10 cellular contexts compared by ENCODE assay signal in the genomic region with DNA sequence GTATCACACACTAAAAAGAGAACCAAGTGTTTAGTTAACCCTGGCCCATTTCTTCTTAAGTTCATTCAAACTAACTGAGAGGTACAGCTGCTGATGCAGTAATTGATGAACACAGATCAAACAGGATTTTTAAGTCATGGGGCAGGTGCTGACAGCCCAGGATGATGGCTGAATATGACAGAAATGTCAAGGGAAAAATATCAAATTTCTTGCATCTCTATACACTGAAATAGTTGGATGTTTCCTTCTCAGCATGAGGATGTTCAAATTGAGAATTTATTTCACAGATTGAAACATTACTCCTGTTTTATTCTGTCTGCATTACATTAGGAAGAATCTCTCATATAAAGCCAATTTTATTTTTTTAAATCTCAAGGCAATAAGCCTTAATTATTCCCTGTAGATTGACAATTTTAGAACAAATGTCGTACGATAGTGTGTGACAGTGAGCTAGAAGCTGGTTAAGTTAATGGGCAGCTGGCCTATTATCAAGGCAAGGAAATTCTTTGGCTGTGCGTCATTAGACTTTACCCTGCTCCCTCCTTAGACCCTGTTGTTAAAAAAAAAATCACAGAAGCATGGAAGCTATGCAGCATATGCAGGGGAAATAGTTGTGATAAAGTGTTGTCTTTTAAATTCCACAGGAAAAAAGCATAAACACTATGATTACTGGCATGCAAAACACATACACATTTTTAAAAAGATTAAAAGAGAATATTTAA.
A peak's percentile ranks its signal among the peaks of the same experiment; 100 is the strongest.
DNase-seq lines count a peak whose midpoint lies in the region; ATAC-seq and TF ChIP-seq lines count a peak whose summit lies in the region.
"Had no signal": no experiment of that assay in that cellular context is flagged by ENCODE, and none has a peak within 500 bp of the region (broad histone marks: within the 10 kb centered on the region; RNA-seq: fewer than 3 reads in every experiment).

No MANE protein-coding gene starts in this region.

- H3K4me1 Mint-ChIP-seq in GM23338, result peaks cover 13% of the 10 kb centered on the region; the same call in 2 of the 3 replicates
- H3K4me1 Mint-ChIP-seq: activated naive CD4-positive, alpha-beta T cell treated with anti-CD3 and anti-CD28 coated beads, Interleukin-2, amount 50 U/mL, for 24 hours had no signal

- H3K27ac Mint-ChIP-seq in GM23338, result peak overlapping the region; percentile 65; the same call in 1 of the 2 replicates
- H3K27ac Mint-ChIP-seq: activated naive CD4-positive, alpha-beta T cell treated with anti-CD3 and anti-CD28 coated beads, Interleukin-2, amount 50 U/mL, for 24 hours had no signal

- 0 out of 2 replicates have a peak overlapping the region, but pooled peaks have one; percentile 7 for H3K4me2 ChIP-seq in GM23338

- TF ChIP-seq CTCF in GM23338 (conservative IDR thresholded peaks at IDR 0.05; ENCODE audit: low read depth in 2 of 2), result no peak
- TF ChIP-seq CTCF in fibroblast of the aortic adventitia (IDR thresholded peaks at IDR 0.05; ENCODE audit: insufficient read depth, low read length), result no peak
- no peak for TF ChIP-seq CTCF in coronary artery (IDR thresholded peaks at IDR 0.05)

- H3K27me3 ChIP-seq in GM23338 (ENCODE audit: insufficient read depth), result no peaks in the 10 kb centered on the region

- no peak overlapping the region for H3K4me3 Mint-ChIP-seq in GM23338
- H3K4me3 Mint-ChIP-seq: activated naive CD4-positive, alpha-beta T cell treated with anti-CD3 and anti-CD28 coated beads, Interleukin-2, amount 50 U/mL, for 24 hours had no signal

- H3K4me3 ChIP-seq in GM23338 (no peak overlapping the region), fibroblast of the aortic adventitia (ENCODE audit: low read depth, low read length) (no peak overlapping the region), coronary artery (no peak overlapping the region)
- H3K4me3 ChIP-seq: lung had no signal

- H4K20me1 ChIP-seq in GM23338 (replicated peaks; ENCODE audit: insufficient read depth), result no peaks in the 10 kb centered on the region

- H3K4me1 ChIP-seq in GM23338 (ENCODE audit: insufficient read depth), result peaks cover 7% of the 10 kb centered on the region; the same call in 1 of the 2 replicates

- H3K79me2 ChIP-seq in GM23338 (replicated peaks; ENCODE audit: insufficient read depth), result no peaks in the 10 kb centered on the region

- no peak overlapping the region for H3K27ac ChIP-seq in GM23338 (ENCODE audit: low read depth)
- no peak overlapping the region for H3K27ac ChIP-seq in coronary artery

- no peaks in the 10 kb centered on the region for H3K36me3 ChIP-seq in GM23338 (ENCODE audit: insufficient read depth)

- no peak overlapping the region for H2AFZ ChIP-seq in GM23338

- peaks cover 4% of the 10 kb centered on the region; the same call in 1 of the 3 replicates for H3K36me3 Mint-ChIP-seq in GM23338 (ENCODE audit: low read depth)
- H3K36me3 Mint-ChIP-seq: activated naive CD4-positive, alpha-beta T cell treated with anti-CD3 and anti-CD28 coated beads, Interleukin-2, amount 50 U/mL, for 24 hours had no signal

- no peaks in the 10 kb centered on the region for H3K27me3 Mint-ChIP-seq in GM23338 (ENCODE audit: insufficient read depth, low read depth, poor library complexity)

- H3K9me2 ChIP-seq in GM23338 (ENCODE audit: insufficient read depth), result no peaks in the 10 kb centered on the region; the same call in 1 of the 2 replicates

- peaks cover 7% of the 10 kb centered on the region; the same call in 2 of the 3 replicates for H3K9me3 Mint-ChIP-seq in GM23338
- H3K9me3 Mint-ChIP-seq: activated naive CD4-positive, alpha-beta T cell treated with anti-CD3 and anti-CD28 coated beads, Interleukin-2, amount 50 U/mL, for 24 hours had no signal

- DNase-seq in GM23338 (ENCODE audit: low spot score) (peak; percentile 44), NCI-H748 (lab: John Stamatoyannopoulos, UW; ENCODE audit: unreplicated experiment) (peak; percentile 66), fibroblast of the aortic adventitia (ENCODE audit: low read depth) (peak; percentile 91), pulmonary artery endothelial cell (ENCODE audit: low read depth, low spot score) (peak; percentile 85), T-helper 9 cell (no peak), NCI-H128 (lab: John Stamatoyannopoulos, UW; ENCODE audit: unreplicated experiment) (no peak), coronary artery (ENCODE audit: low spot score) (no peak)

- peak; percentile 63 for ATAC-seq in GM23338
- no peak for ATAC-seq in HG03520 (IDR thresholded peaks at IDR 0.05; ENCODE audit: unreplicated experiment)

- H3F3A ChIP-seq in GM23338 (replicated peaks; ENCODE audit: low read depth), result no peaks in the 10 kb centered on the region

TF ChIP-seq in GM23338, 12 proteins besides CTCF, POLR2A, EP300 and RAD21:
- no peak for TF ChIP-seq EZH2phosphoT487 (IDR thresholded peaks at IDR 0.05; ENCODE audit: unreplicated experiment)
- TF ChIP-seq, protein P1, sequence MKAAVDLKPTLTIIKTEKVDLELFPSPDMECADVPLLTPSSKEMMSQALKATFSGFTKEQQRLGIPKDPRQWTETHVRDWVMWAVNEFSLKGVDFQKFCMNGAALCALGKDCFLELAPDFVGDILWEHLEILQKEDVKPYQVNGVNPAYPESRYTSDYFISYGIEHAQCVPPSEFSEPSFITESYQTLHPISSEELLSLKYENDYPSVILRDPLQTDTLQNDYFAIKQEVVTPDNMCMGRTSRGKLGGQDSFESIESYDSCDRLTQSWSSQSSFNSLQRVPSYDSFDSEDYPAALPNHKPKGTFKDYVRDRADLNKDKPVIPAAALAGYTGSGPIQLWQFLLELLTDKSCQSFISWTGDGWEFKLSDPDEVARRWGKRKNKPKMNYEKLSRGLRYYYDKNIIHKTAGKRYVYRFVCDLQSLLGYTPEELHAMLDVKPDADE (IDR thresholded peaks at IDR 0.05), result no peak
- TF ChIP-seq ZNF331 (CRISPR knock-in tag; IDR thresholded peaks at IDR 0.05; ENCODE audit: low read depth), result no peak
TF ChIP-seq in GM23338: peak in this region for 0.

Comparison
In these comparisons a context has a peak if more than half of its experiments do, and no peak if none do; other contexts are left out.
1. DNase-seq: peak in GM23338 (single experiment), NCI-H748 (single experiment), fibroblast of the aortic adventitia (single experiment) and pulmonary artery endothelial cell (single experiment); none in T-helper 9 cell (single experiment), NCI-H128 (single experiment) and coronary artery (single experiment).